In genomic region chr7:105581066-105581811, GRCh38 we compare ENCODE assay signal across 1 cellular context.
TF ChIP-seq lines count a peak whose summit lies in the region.

A gene with protein sequence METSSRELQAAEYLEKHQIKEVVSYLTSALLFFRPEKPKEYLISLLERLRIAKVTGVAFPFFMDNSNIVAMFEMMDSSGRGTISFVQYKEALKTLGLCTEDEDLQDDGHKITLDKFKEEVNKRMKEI (minus strand): TSS chr7:105581493. CDS start chr7:105581463, 30 bp downstream.

TF ChIP-seq in WTC11, 78 proteins besides CTCF, POLR2A, EP300 and RAD21 (continued from another document):
- TF ChIP-seq, protein P1, sequence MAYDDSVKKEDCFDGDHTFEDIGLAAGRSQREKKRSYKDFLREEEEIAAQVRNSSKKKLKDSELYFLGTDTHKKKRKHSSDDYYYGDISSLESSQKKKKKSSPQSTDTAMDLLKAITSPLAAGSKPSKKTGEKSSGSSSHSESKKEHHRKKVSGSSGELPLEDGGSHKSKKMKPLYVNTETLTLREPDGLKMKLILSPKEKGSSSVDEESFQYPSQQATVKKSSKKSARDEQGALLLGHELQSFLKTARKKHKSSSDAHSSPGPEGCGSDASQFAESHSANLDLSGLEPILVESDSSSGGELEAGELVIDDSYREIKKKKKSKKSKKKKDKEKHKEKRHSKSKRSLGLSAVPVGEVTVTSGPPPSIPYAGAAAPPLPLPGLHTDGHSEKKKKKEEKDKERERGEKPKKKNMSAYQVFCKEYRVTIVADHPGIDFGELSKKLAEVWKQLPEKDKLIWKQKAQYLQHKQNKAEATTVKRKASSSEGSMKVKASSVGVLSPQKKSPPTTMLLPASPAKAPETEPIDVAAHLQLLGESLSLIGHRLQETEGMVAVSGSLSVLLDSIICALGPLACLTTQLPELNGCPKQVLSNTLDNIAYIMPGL (CRISPR knock-in tag; IDR thresholded peaks at IDR 0.05): no peak
- TF ChIP-seq ZNF671 (CRISPR knock-in tag; IDR thresholded peaks at IDR 0.05) (no peak), FOXK1 (CRISPR knock-in tag; IDR thresholded peaks at IDR 0.05) (peak; percentile 81), ZNF317 (CRISPR knock-in tag; IDR thresholded peaks at IDR 0.05; ENCODE audit: borderline replicate concordance, low read depth) (no peak), GTF2I (CRISPR knock-in tag; conservative IDR thresholded peaks at IDR 0.05) (no peak), NR2C2 (CRISPR knock-in tag; IDR thresholded peaks at IDR 0.05) (no peak), NFYB (CRISPR knock-in tag; conservative IDR thresholded peaks at IDR 0.05; ENCODE audit: low read depth) (no peak), ESRRA (CRISPR knock-in tag; IDR thresholded peaks at IDR 0.05; ENCODE audit: borderline replicate concordance) (no peak), ATF3 (CRISPR knock-in tag; conservative IDR thresholded peaks at IDR 0.05) (no peak), PREB (CRISPR knock-in tag; IDR thresholded peaks at IDR 0.05; ENCODE audit: borderline replicate concordance) (no peak), FOXP4 (CRISPR knock-in tag; IDR thresholded peaks at IDR 0.05) (0 out of 2 replicates have a peak, but pooled peaks have one; percentile 45), TEAD1 (CRISPR knock-in tag; IDR thresholded peaks at IDR 0.05) (peak; percentile 88; the same call in 1 of the 2 replicates), ATF1 (CRISPR knock-in tag; IDR thresholded peaks at IDR 0.05) (no peak), SOX15 (CRISPR knock-in tag; IDR thresholded peaks at IDR 0.05) (no peak), ETV6 (CRISPR knock-in tag; IDR thresholded peaks at IDR 0.05) (no peak), IRF2 (CRISPR knock-in tag; IDR thresholded peaks at IDR 0.05; ENCODE audit: borderline replicate concordance, low read depth) (no peak), CREM (CRISPR knock-in tag; IDR thresholded peaks at IDR 0.05) (peak; percentile 81), CBFB (CRISPR knock-in tag; IDR thresholded peaks at IDR 0.05; ENCODE audit: low read depth) (peak; percentile 61; the same call in 1 of the 2 replicates), TEAD4 (CRISPR knock-in tag; IDR thresholded peaks at IDR 0.05) (peak; percentile 54; the same call in 1 of the 2 replicates), MAX (CRISPR knock-in tag; IDR thresholded peaks at IDR 0.05) (peak; percentile 82)
- TF ChIP-seq, protein P2, sequence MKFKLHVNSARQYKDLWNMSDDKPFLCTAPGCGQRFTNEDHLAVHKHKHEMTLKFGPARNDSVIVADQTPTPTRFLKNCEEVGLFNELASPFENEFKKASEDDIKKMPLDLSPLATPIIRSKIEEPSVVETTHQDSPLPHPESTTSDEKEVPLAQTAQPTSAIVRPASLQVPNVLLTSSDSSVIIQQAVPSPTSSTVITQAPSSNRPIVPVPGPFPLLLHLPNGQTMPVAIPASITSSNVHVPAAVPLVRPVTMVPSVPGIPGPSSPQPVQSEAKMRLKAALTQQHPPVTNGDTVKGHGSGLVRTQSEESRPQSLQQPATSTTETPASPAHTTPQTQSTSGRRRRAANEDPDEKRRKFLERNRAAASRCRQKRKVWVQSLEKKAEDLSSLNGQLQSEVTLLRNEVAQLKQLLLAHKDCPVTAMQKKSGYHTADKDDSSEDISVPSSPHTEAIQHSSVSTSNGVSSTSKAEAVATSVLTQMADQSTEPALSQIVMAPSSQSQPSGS (CRISPR knock-in tag; IDR thresholded peaks at IDR 0.05; ENCODE audit: borderline replicate concordance, low read depth): no peak
- TF ChIP-seq, protein P3, sequence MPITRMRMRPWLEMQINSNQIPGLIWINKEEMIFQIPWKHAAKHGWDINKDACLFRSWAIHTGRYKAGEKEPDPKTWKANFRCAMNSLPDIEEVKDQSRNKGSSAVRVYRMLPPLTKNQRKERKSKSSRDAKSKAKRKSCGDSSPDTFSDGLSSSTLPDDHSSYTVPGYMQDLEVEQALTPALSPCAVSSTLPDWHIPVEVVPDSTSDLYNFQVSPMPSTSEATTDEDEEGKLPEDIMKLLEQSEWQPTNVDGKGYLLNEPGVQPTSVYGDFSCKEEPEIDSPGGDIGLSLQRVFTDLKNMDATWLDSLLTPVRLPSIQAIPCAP (CRISPR knock-in tag; IDR thresholded peaks at IDR 0.05): no peak
